ENCODE assay signal across 8 cellular contexts in the genomic region with DNA sequence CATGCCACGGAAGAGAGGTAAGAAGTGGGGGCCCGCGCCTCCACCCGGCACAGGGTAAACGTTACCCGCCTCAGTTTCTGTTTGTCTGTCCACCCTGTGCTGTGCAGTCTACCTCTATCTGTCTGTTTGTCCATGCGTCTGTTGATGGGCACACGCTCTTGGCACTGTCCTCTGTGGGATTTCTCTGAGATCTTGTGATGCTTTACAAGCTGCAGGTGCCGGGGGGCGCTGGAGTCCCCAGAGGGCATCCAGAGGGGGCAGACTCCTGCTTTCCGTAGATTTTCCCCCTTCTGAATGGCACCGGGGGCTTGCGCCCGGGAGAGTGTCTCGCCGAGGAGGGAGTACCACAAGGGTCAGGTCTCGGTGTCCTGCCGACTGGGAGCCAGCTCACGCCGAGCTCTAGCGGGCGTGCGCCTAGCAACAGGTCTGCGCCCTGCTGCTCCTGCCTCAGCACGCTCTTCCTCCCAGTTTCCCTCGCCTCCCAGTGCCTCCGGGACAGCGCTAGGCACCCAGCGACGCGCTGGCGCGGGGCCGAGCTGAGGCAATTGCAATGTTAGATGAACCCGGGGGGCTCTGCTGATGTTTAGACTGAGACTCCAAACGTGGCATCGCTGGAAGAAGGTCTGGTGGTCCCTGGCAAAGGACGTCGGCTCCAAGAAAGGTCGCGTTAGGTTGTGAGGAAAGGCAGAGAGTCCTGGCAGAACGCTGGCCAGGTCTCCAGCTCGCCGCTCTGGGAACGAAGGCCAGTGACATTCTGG. TPM values are rescaled to one million over a fixed set of nuclear protein-coding genes. Genes with fewer than 3 reads are reported as not detected.
DNase-seq lines count a peak whose midpoint lies in the region; ATAC-seq and TF ChIP-seq lines count a peak whose summit lies in the region.

No MANE protein-coding gene starts in this region.

- H4K20me1 ChIP-seq in MM.1S (ENCODE audit: insufficient read depth, low read length) (no peaks in the 10 kb centered on the region), mammary epithelial cell (ENCODE audit: insufficient read depth, low read length) (no peaks in the 10 kb centered on the region)

- DNase-seq in DMS153 (lab: John Stamatoyannopoulos, UW) (peak; percentile 6), MM.1S (no peak), mammary epithelial cell (peak; percentile 67), kidney tubule cell (ENCODE audit: low spot score) (peak; percentile 53), thyroid gland (peak; percentile 8 to 17), NOMO-1 treated with DMSO at 0.1 percent for 48 hours (lab: John Stamatoyannopoulos, UW; ENCODE audit: unreplicated experiment) (no peak)
- DNase-seq in activated CD8-positive, alpha-beta memory T cell treated with anti-CD3 and anti-CD28 coated beads, Interleukin-2, amount 50 U/mL, for 48 hours = no peak

- H2AFZ ChIP-seq in MM.1S (ENCODE audit: low read length) (peak overlapping the region; percentile 75), mammary epithelial cell (ENCODE audit: low read depth, low read length) (peak overlapping the region; percentile 81)

- TF ChIP-seq CTCF in MM.1S (IDR thresholded peaks at IDR 0.05; ENCODE audit: low read length) = no peak
- no peak for TF ChIP-seq CTCF in mammary epithelial cell (conservative IDR thresholded peaks at IDR 0.05 in 1 of 2, IDR thresholded peaks at IDR 0.05 in 1 of 2; ENCODE audit: extremely low read depth in 1 of 2, insufficient read depth in 1 of 2, low read depth in 1 of 2, low read length in 2 of 2)
- no peak for TF ChIP-seq CTCF in thyroid gland (IDR thresholded peaks at IDR 0.05)

- H3K4me3 ChIP-seq in MM.1S (ENCODE audit: low read length) = peak overlapping the region; percentile 57
- peak overlapping the region; percentile 52 to 58 (median 57) for H3K4me3 ChIP-seq in mammary epithelial cell (replicated peaks in 1 of 3; ENCODE audit: insufficient read depth in 1 of 3, low read depth in 2 of 3, low read length in 3 of 3)
- peak overlapping the region in 2 of 3 donors; percentile 18 to 37 for H3K4me3 ChIP-seq in thyroid gland (replicated peaks in 1 of 3)

- no peak for TF ChIP-seq POLR2A in thyroid gland (IDR thresholded peaks at IDR 0.05)

- intact Hi-C loops in mammary epithelial cell (cut with micrococcal nuclease) = loop anchor here (1.0 to 5.0 kb wide), 4 partner anchors 73 to 486 kb away; no protein-coding TSS in a partner anchor
- intact Hi-C loops in thyroid gland (cut with DNase I) = loop anchor here (5.0 to 10.0 kb wide), 4 partner anchors 155 to 323 kb away; no protein-coding TSS in a partner anchor

- ATAC-seq in HG02970 (IDR thresholded peaks at IDR 0.05; ENCODE audit: low FRiP score, unreplicated experiment) = no peak

- dilution Hi-C loops in mammary epithelial cell (cut with HindIII; ENCODE audit: low sequenced_read_pairs) = loop anchor here (10.0 to 25.0 kb wide), 2 partner anchors 185 to 218 kb away; no protein-coding TSS in a partner anchor

- H3K79me2 ChIP-seq in MM.1S (ENCODE audit: low read length) = no peaks in the 10 kb centered on the region
- H3K79me2 ChIP-seq in mammary epithelial cell (ENCODE audit: insufficient read depth, low read length) = no peaks in the 10 kb centered on the region

- H3K27me3 ChIP-seq in MM.1S (replicated peaks; ENCODE audit: insufficient read depth, low read length) = peaks cover 20% of the 10 kb centered on the region
- no peaks in the 10 kb centered on the region for H3K27me3 ChIP-seq in mammary epithelial cell (ENCODE audit: insufficient read depth, low read length)
- H3K27me3 ChIP-seq in thyroid gland = no peaks in the 10 kb centered on the region

- H3K36me3 ChIP-seq in MM.1S (replicated peaks; ENCODE audit: insufficient read depth, low read length) (no peaks in the 10 kb centered on the region), mammary epithelial cell (ENCODE audit: insufficient read depth, low read length) (no peaks in the 10 kb centered on the region), thyroid gland (no peaks in the 10 kb centered on the region)

- H3K27ac ChIP-seq in MM.1S (ENCODE audit: low read length) (no peak overlapping the region), mammary epithelial cell (ENCODE audit: insufficient read depth, low read depth, low read length) (no peak overlapping the region), thyroid gland (no peak overlapping the region)

- H3K9me3 ChIP-seq in MM.1S (replicated peaks; ENCODE audit: insufficient read depth, low read length) (no peaks in the 10 kb centered on the region), mammary epithelial cell (replicated peaks; ENCODE audit: insufficient read depth, low read length) (no peaks in the 10 kb centered on the region), thyroid gland (no peaks in the 10 kb centered on the region)

- H3K4me2 ChIP-seq in MM.1S (ENCODE audit: low read depth, low read length) (peak overlapping the region; percentile 92), mammary epithelial cell (ENCODE audit: insufficient read depth, low read depth, low read length) (peak overlapping the region; percentile 100)

- no peak overlapping the region for H3K9ac ChIP-seq in MM.1S (ENCODE audit: low read length)
- no peak overlapping the region for H3K9ac ChIP-seq in mammary epithelial cell (ENCODE audit: insufficient read depth, low read length)

- no peaks in the 10 kb centered on the region for H3K9me2 ChIP-seq in MM.1S (replicated peaks; ENCODE audit: insufficient read depth, low read length)

- no TSS peak for BruUV-seq in mammary epithelial cell (replicated peaks; lab: Mats Ljungman, UMichigan)

- no peaks in the 10 kb centered on the region for H3F3A ChIP-seq in MM.1S (ENCODE audit: insufficient read depth, low read length)

- WGBS in mammary epithelial cell (ENCODE audit: low coverage, missing lambda C conversion rate) = 4% methylated on average over 20 of the region's 45 CpGs
- 1 to 5% methylated on average over 22 to 39 of the region's 45 CpGs for WGBS in thyroid gland, 2 donors

- in situ Hi-C loops in mammary epithelial cell (cut with MboI; ENCODE audit: low sequenced_read_pairs in 2 of 2) = loop anchor here (5.0 to 10.0 kb wide), 4 partner anchors 175 to 323 kb away; no protein-coding TSS in a partner anchor

- H3K4me1 ChIP-seq in MM.1S (ENCODE audit: low read length) = no peaks in the 10 kb centered on the region
- H3K4me1 ChIP-seq in mammary epithelial cell (ENCODE audit: insufficient read depth, low read length) = peaks cover 26% of the 10 kb centered on the region
- peaks cover 18 to 38% of the 10 kb centered on the region in 2 donors for H3K4me1 ChIP-seq in thyroid gland

- CTCF ChIA-PET in mammary epithelial cell (lab: Charles Lee; ENCODE audit: low non-redundant PET) = interaction anchor here (0.6 to 0.9 kb wide), 9 partner anchors 73 to 558 kb away, joined by 3 to 7 read pairs (median 3); no protein-coding TSS in a partner anchor

RNA-seq across cellular contexts. Expression of gene CEMIP, which starts 0.7 kb away (rescaled TPM):
- 1 to 10 TPM in 1 of 2 donors, under 1 TPM in 1; 0.35 to 1.3 TPM for total RNA-seq in mammary epithelial cell
- polyA plus RNA-seq in mammary epithelial cell = 0.18 TPM
- polyA minus RNA-seq in mammary epithelial cell = 0.83 TPM
- 1 to 10 TPM in 2 of 4 donors, under 1 TPM in 2; 0.11 to 2.0 (median 0.98) TPM for total RNA-seq in thyroid gland

Comparison
In these comparisons a context has a peak if more than half of its experiments do, and no peak if none do; other contexts are left out.
1. DNase-seq: peak in DMS153 (single experiment), mammary epithelial cell (single experiment), kidney tubule cell (single experiment) and thyroid gland (2 of 2); none in MM.1S (single experiment), activated CD8-positive, alpha-beta memory T cell treated with anti-CD3 and anti-CD28 coated beads, Interleukin-2, amount 50 U/mL, for 48 hours (single experiment) and NOMO-1 treated with DMSO at 0.1 percent for 48 hours (single experiment).
2. Peak in every context shown above with its lines, with median percentiles within 50 percentile points of each other: H3K4me3 ChIP-seq.